10 cellular contexts compared by ENCODE assay signal in genomic region chr11:114318361-114318760, GRCh38. TPM values are rescaled to one million over a fixed set of nuclear protein-coding genes. Genes with fewer than 3 reads are reported as not detected.
DNase-seq lines count a peak whose midpoint lies in the region; ATAC-seq and TF ChIP-seq lines count a peak whose summit lies in the region.
"Had no signal": no experiment of that assay in that cellular context is flagged by ENCODE, and none has a peak within 500 bp of the region (broad histone marks: within the 10 kb centered on the region; RNA-seq: fewer than 3 reads in every experiment).

No MANE protein-coding gene starts in this region.

- POLR2A ChIA-PET in activated naive CD8-positive, alpha-beta T cell treated with anti-CD3 and anti-CD28 coated beads, Interleukin-2, amount 10 ng/mL, durations not matched to agents 7 days and 5 days (lab: Charles Lee) = no interaction called here

- no peak for TF ChIP-seq POLR2A in esophagus squamous epithelium (IDR thresholded peaks at IDR 0.05)

- WGBS in esophagus squamous epithelium, 2 donors = 26 to 61% methylated on average over 4 of the region's 4 CpGs

- H3K27ac ChIP-seq in esophagus squamous epithelium (peak overlapping the region in 3 of 4 donors; percentile 5 to 39 (median 10)), upper lobe of right lung (peak overlapping the region; percentile 27)

- peaks cover 0 to 8% (median 0%) of the 10 kb centered on the region in 4 donors for H3K27me3 ChIP-seq in esophagus squamous epithelium
- no peaks in the 10 kb centered on the region for H3K27me3 ChIP-seq in upper lobe of right lung

- no peak for ATAC-seq in activated naive CD8-positive, alpha-beta T cell treated with anti-CD3 and anti-CD28 coated beads, Interleukin-2, amount 10 ng/mL, durations not matched to agents 7 days and 5 days (ENCODE audit: low read depth)
- no peak for ATAC-seq in upper lobe of right lung
- ATAC-seq in SK-N-SH treated with all-trans-retinoic acid at 6 μM for 48 hours = no peak

- H3K9me3 ChIP-seq in esophagus squamous epithelium = no peaks in the 10 kb centered on the region
- H3K9me3 ChIP-seq in upper lobe of right lung = no peaks in the 10 kb centered on the region

- H3K36me3 ChIP-seq in esophagus squamous epithelium (peaks cover 0 to 9% (median 0%) of the 10 kb centered on the region in 3 donors), upper lobe of right lung (peaks cover 18% of the 10 kb centered on the region)

- no peaks in the 10 kb centered on the region for H3K9me3 Mint-ChIP-seq in activated naive CD8-positive, alpha-beta T cell treated with anti-CD3 and anti-CD28 coated beads, Interleukin-2, amount 10 ng/mL, durations not matched to agents 7 days and 5 days
- H3K9me3 Mint-ChIP-seq in activated naive CD8-positive, alpha-beta T cell treated with anti-CD3 and anti-CD28 coated beads for 36 hours = no peaks in the 10 kb centered on the region
- H3K9me3 Mint-ChIP-seq: activated CD4-positive, alpha-beta memory T cell treated with anti-CD3 and anti-CD28 coated beads for 36 hours; T-helper 1 cell treated with Interleukin-12 subunit alpha and Interleukin-12 subunit beta and Interleukin-4 antibody, amounts not matched to agents 30 μg/mL and 1 μg/mL, for 36 hours had no signal

- peaks cover 17% of the 10 kb centered on the region for H3K4me1 Mint-ChIP-seq in activated naive CD8-positive, alpha-beta T cell treated with anti-CD3 and anti-CD28 coated beads, Interleukin-2, amount 10 ng/mL, durations not matched to agents 7 days and 5 days
- H3K4me1 Mint-ChIP-seq in activated naive CD8-positive, alpha-beta T cell treated with anti-CD3 and anti-CD28 coated beads for 36 hours = peaks cover 17% of the 10 kb centered on the region

- H3K27ac Mint-ChIP-seq in activated naive CD8-positive, alpha-beta T cell treated with anti-CD3 and anti-CD28 coated beads, Interleukin-2, amount 10 ng/mL, durations not matched to agents 7 days and 5 days = peak overlapping the region; percentile 11
- H3K27ac Mint-ChIP-seq in activated naive CD8-positive, alpha-beta T cell treated with anti-CD3 and anti-CD28 coated beads for 36 hours = no peak overlapping the region
- H3K27ac Mint-ChIP-seq: activated CD4-positive, alpha-beta memory T cell treated with anti-CD3 and anti-CD28 coated beads for 36 hours; T-helper 1 cell treated with Interleukin-12 subunit alpha and Interleukin-12 subunit beta and Interleukin-4 antibody, amounts not matched to agents 30 μg/mL and 1 μg/mL, for 36 hours had no signal

- peaks cover 12% of the 10 kb centered on the region for H3K27me3 Mint-ChIP-seq in activated naive CD8-positive, alpha-beta T cell treated with anti-CD3 and anti-CD28 coated beads, Interleukin-2, amount 10 ng/mL, durations not matched to agents 7 days and 5 days
- H3K27me3 Mint-ChIP-seq in activated naive CD8-positive, alpha-beta T cell treated with anti-CD3 and anti-CD28 coated beads for 36 hours = peaks cover 7% of the 10 kb centered on the region

- H3K4me1 ChIP-seq in esophagus squamous epithelium = peaks cover 0 to 33% (median 0%) of the 10 kb centered on the region in 3 donors
- peaks cover 61% of the 10 kb centered on the region for H3K4me1 ChIP-seq in upper lobe of right lung

- H3K4me3 Mint-ChIP-seq in activated naive CD8-positive, alpha-beta T cell treated with anti-CD3 and anti-CD28 coated beads, Interleukin-2, amount 10 ng/mL, durations not matched to agents 7 days and 5 days = no peak overlapping the region
- no peak overlapping the region for H3K4me3 Mint-ChIP-seq in activated naive CD8-positive, alpha-beta T cell treated with anti-CD3 and anti-CD28 coated beads for 36 hours
- H3K4me3 Mint-ChIP-seq: activated CD4-positive, alpha-beta memory T cell treated with anti-CD3 and anti-CD28 coated beads for 36 hours; T-helper 1 cell treated with Interleukin-12 subunit alpha and Interleukin-12 subunit beta and Interleukin-4 antibody, amounts not matched to agents 30 μg/mL and 1 μg/mL, for 36 hours had no signal

- no peaks in the 10 kb centered on the region for H3K36me3 Mint-ChIP-seq in activated naive CD8-positive, alpha-beta T cell treated with anti-CD3 and anti-CD28 coated beads, Interleukin-2, amount 10 ng/mL, durations not matched to agents 7 days and 5 days
- H3K36me3 Mint-ChIP-seq in activated naive CD8-positive, alpha-beta T cell treated with anti-CD3 and anti-CD28 coated beads for 36 hours = no peaks in the 10 kb centered on the region
- H3K36me3 Mint-ChIP-seq: activated CD4-positive, alpha-beta memory T cell treated with anti-CD3 and anti-CD28 coated beads for 36 hours had no signal

- intact Hi-C loops in esophagus squamous epithelium (cut with DNase I) (no loop called here), upper lobe of right lung (cut with DNase I) (no loop called here)

- no peak for TF ChIP-seq CTCF in esophagus squamous epithelium (IDR thresholded peaks at IDR 0.05)
- TF ChIP-seq CTCF in upper lobe of right lung (IDR thresholded peaks at IDR 0.05) = no peak

- DNase-seq in activated naive CD8-positive, alpha-beta T cell treated with anti-CD3 and anti-CD28 coated beads, Interleukin-2, amount 10 ng/mL, durations not matched to agents 7 days and 5 days = no peak
- no peak for DNase-seq in activated naive CD8-positive, alpha-beta T cell treated with anti-CD3 and anti-CD28 coated beads for 36 hours
- DNase-seq in NCI-H345 treated with DMSO at 0.1 percent for 48 hours (lab: John Stamatoyannopoulos, UW; ENCODE audit: unreplicated experiment) = peak; percentile 87
- DNase-seq in esophagus squamous epithelium (lab: John Stamatoyannopoulos, UW) = no peak
- no peak for DNase-seq in upper lobe of right lung
- DNase-seq in HuH-7 (ENCODE audit: low spot score) = no peak
- no peak for DNase-seq in effector CD8-positive, alpha-beta T cell (lab: John Stamatoyannopoulos, UW)
- DNase-seq: activated CD4-positive, alpha-beta memory T cell treated with anti-CD3 and anti-CD28 coated beads for 36 hours had no signal

- no peak overlapping the region for H3K4me3 ChIP-seq in esophagus squamous epithelium
- no peak overlapping the region for H3K4me3 ChIP-seq in upper lobe of right lung

TF ChIP-seq in SK-N-SH treated with all-trans-retinoic acid at 6 μM for 48 hours, 23 proteins besides CTCF, POLR2A, EP300 and RAD21:
- TF ChIP-seq CSDC2 (CRISPR knock-in tag; IDR thresholded peaks at IDR 0.05) (no peak), ARNTL (CRISPR knock-in tag; IDR thresholded peaks at IDR 0.05; ENCODE audit: borderline replicate concordance, low read depth) (no peak), TCF4 (CRISPR knock-in tag; IDR thresholded peaks at IDR 0.05; ENCODE audit: borderline replicate concordance) (no peak), ZNF70 (CRISPR knock-in tag; IDR thresholded peaks at IDR 0.05) (no peak), GLIS3 (CRISPR knock-in tag; IDR thresholded peaks at IDR 0.05) (no peak), BACH2 (CRISPR knock-in tag; IDR thresholded peaks at IDR 0.05; ENCODE audit: borderline replicate concordance) (no peak), RARB (CRISPR knock-in tag; IDR thresholded peaks at IDR 0.05) (no peak), CSRNP3 (CRISPR knock-in tag; IDR thresholded peaks at IDR 0.05) (no peak)
- TF ChIP-seq, protein P1, sequence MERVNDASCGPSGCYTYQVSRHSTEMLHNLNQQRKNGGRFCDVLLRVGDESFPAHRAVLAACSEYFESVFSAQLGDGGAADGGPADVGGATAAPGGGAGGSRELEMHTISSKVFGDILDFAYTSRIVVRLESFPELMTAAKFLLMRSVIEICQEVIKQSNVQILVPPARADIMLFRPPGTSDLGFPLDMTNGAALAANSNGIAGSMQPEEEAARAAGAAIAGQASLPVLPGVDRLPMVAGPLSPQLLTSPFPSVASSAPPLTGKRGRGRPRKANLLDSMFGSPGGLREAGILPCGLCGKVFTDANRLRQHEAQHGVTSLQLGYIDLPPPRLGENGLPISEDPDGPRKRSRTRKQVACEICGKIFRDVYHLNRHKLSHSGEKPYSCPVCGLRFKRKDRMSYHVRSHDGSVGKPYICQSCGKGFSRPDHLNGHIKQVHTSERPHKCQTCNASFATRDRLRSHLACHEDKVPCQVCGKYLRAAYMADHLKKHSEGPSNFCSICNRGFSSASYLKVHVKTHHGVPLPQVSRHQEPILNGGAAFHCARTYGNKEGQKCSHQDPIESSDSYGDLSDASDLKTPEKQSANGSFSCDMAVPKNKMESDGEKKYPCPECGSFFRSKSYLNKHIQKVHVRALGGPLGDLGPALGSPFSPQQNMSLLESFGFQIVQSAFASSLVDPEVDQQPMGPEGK (CRISPR knock-in tag; IDR thresholded peaks at IDR 0.05; ENCODE audit: borderline replicate concordance) = no peak
- TF ChIP-seq, protein P2, sequence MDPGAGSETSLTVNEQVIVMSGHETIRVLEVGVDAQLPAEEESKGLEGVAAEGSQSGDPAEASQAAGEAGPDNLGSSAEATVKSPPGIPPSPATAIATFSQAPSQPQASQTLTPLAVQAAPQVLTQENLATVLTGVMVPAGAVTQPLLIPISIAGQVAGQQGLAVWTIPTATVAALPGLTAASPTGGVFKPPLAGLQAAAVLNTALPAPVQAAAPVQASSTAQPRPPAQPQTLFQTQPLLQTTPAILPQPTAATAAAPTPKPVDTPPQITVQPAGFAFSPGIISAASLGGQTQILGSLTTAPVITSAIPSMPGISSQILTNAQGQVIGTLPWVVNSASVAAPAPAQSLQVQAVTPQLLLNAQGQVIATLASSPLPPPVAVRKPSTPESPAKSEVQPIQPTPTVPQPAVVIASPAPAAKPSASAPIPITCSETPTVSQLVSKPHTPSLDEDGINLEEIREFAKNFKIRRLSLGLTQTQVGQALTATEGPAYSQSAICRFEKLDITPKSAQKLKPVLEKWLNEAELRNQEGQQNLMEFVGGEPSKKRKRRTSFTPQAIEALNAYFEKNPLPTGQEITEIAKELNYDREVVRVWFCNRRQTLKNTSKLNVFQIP (CRISPR knock-in tag; IDR thresholded peaks at IDR 0.05; ENCODE audit: borderline replicate concordance, low read depth) = no peak

RNA-seq across cellular contexts. Expression of gene NNMT, which starts 22.2 kb away (rescaled TPM):
- not detected for total RNA-seq in activated naive CD8-positive, alpha-beta T cell treated with anti-CD3 and anti-CD28 coated beads, Interleukin-2, amount 10 ng/mL, durations not matched to agents 7 days and 5 days
- total RNA-seq in activated naive CD8-positive, alpha-beta T cell treated with anti-CD3 and anti-CD28 coated beads for 36 hours = not detected
- total RNA-seq in esophagus squamous epithelium = 100 to 1,000 TPM in 1 of 4 donors, 10 to 100 TPM in 2, 1 to 10 TPM in 1; 4.1 to 142 (median 56.8) TPM
- total RNA-seq in upper lobe of right lung = 349 TPM
- total RNA-seq: activated CD4-positive, alpha-beta memory T cell treated with anti-CD3 and anti-CD28 coated beads for 36 hours had no signal

Comparison
In these comparisons a context has a peak if more than half of its experiments do, and no peak if none do; other contexts are left out.
1. RNA of gene NNMT, which starts 22.2 kb away (total RNA-seq): 349 TPM in upper lobe of right lung (single experiment) and 4.1 to 142 TPM in esophagus squamous epithelium; not detected in activated naive CD8-positive, alpha-beta T cell treated with anti-CD3 and anti-CD28 coated beads, Interleukin-2, amount 10 ng/mL, durations not matched to agents 7 days and 5 days and not detected in activated naive CD8-positive, alpha-beta T cell treated with anti-CD3 and anti-CD28 coated beads for 36 hours; every median in the first group is over 4 times any median in the second.